ENCODE assay signal across 15 cellular contexts in genomic region chr19:16615788-16616187, GRCh38. TPM values are rescaled to one million over a fixed set of nuclear protein-coding genes. Genes with fewer than 3 reads are reported as not detected.
A peak's percentile ranks its signal among the peaks of the same experiment; 100 is the strongest.
DNase-seq lines count a peak whose midpoint lies in the region; ATAC-seq and TF ChIP-seq lines count a peak whose summit lies in the region.
"Had no signal": no experiment of that assay in that cellular context is flagged by ENCODE, and none has a peak within 500 bp of the region (broad histone marks: within the 10 kb centered on the region; RNA-seq: fewer than 3 reads in every experiment).

No MANE protein-coding gene starts in this region.

- H4K20me1 ChIP-seq in H9 (ENCODE audit: control insufficient read depth, insufficient read depth, insufficient read length) = no peaks in the 10 kb centered on the region

- H3K9me3 Mint-ChIP-seq in CD8-positive, alpha-beta memory T cell = no peaks in the 10 kb centered on the region
- no peaks in the 10 kb centered on the region for H3K9me3 Mint-ChIP-seq in H9
- H3K9me3 Mint-ChIP-seq in WTC11 = no peaks in the 10 kb centered on the region
- H3K9me3 Mint-ChIP-seq: activated CD4-positive, alpha-beta T cell treated with anti-CD3 and anti-CD28 coated beads, Interleukin-2, amount 10 ng/mL, durations not matched to agents 7 days and 5 days; nephron had no signal

- POLR2A ChIA-PET in CD8-positive, alpha-beta memory T cell (lab: Charles Lee) = interaction anchor here (1.0 kb wide), 1 partner anchor 11 kb away, joined by 3 read pairs; no protein-coding TSS in a partner anchor
- POLR2A ChIA-PET in WTC11 (lab: Charles Lee) = no interaction called here

- H3K79me2 ChIP-seq in H9 (ENCODE audit: insufficient read depth, low read length) = peaks cover 55% of the 10 kb centered on the region; the same call in 1 of the 2 replicates
- peaks cover 91% of the 10 kb centered on the region for H3K79me2 ChIP-seq in mesendoderm (ENCODE audit: control insufficient read depth, insufficient read depth, low read length)

- H3K27me3 ChIP-seq in CD8-positive, alpha-beta memory T cell (ENCODE audit: insufficient read depth, low read length, poor library complexity, severe bottlenecking) = no peaks in the 10 kb centered on the region
- H3K27me3 ChIP-seq in H9 (ENCODE audit: insufficient read depth, low read length) (no peaks in the 10 kb centered on the region), mesendoderm (ENCODE audit: insufficient read depth, low read length, poor library complexity) (no peaks in the 10 kb centered on the region)

- H2AFZ ChIP-seq in H9 (ENCODE audit: low read length) = no peak overlapping the region

- WGBS in H9 (ENCODE audit: extremely low coverage, insufficient read length, low lambda C conversion rate) = no CpG with 5 or more reads among the region's 1 CpG
- WGBS in mesendoderm (ENCODE audit: extremely low coverage, insufficient coverage, low lambda C conversion rate) = no CpG with 5 or more reads among the region's 1 CpG

- peaks cover 0 to 4% (median 2%) of the 10 kb centered on the region in 3 donors for H3K36me3 Mint-ChIP-seq in CD8-positive, alpha-beta memory T cell
- no peaks in the 10 kb centered on the region for H3K36me3 Mint-ChIP-seq in H9 (ENCODE audit: insufficient read depth in 1 of 3, low read depth in 3 of 3)
- no peaks in the 10 kb centered on the region for H3K36me3 Mint-ChIP-seq in WTC11

- H3K4me1 Mint-ChIP-seq in CD8-positive, alpha-beta memory T cell = peaks cover 70 to 97% (median 91%) of the 10 kb centered on the region in 3 donors
- peaks cover 26 to 36% of the 10 kb centered on the region in 2 experiments for H3K4me1 Mint-ChIP-seq in H9
- peaks cover 39% of the 10 kb centered on the region for H3K4me1 Mint-ChIP-seq in WTC11

- H4K8ac ChIP-seq in H9 (replicated peaks; ENCODE audit: insufficient read length, low read depth, low read length) (no peak overlapping the region), mesendoderm (ENCODE audit: low read depth, low read length) (no peak overlapping the region)

- CTCF ChIA-PET in CD8-positive, alpha-beta memory T cell (lab: Charles Lee) = no interaction called here
- CTCF ChIA-PET in WTC11 (lab: Charles Lee) = interaction anchor here (1.0 kb wide), 1 partner anchor 88 kb away, joined by 3 read pairs; no protein-coding TSS in a partner anchor

- no peak overlapping the region for H3K18ac ChIP-seq in H9 (ENCODE audit: insufficient read length, low read depth, low read length)
- no peak overlapping the region for H3K18ac ChIP-seq in mesendoderm (ENCODE audit: low read length)

- H2BK5ac ChIP-seq in H9 (ENCODE audit: insufficient read length, low read length) (no peak overlapping the region), mesendoderm (ENCODE audit: low read length) (no peak overlapping the region)

- no peak overlapping the region for H3T11ph ChIP-seq in H9 (ENCODE audit: low read length)

- H3K23ac ChIP-seq in H9 (ENCODE audit: insufficient read length, low read depth, low read length) (no peak overlapping the region), mesendoderm (ENCODE audit: low read length) (no peak overlapping the region)

- peak overlapping the region in 1 of 7 donors; percentile 19 for H3K4me3 Mint-ChIP-seq in CD8-positive, alpha-beta memory T cell
- H3K4me3 Mint-ChIP-seq in H9 (no peak overlapping the region), WTC11 (no peak overlapping the region)
- H3K4me3 Mint-ChIP-seq: activated CD4-positive, alpha-beta T cell treated with anti-CD3 and anti-CD28 coated beads, Interleukin-2, amount 10 ng/mL, durations not matched to agents 7 days and 5 days; nephron had no signal

- H2AK5ac ChIP-seq in H9 (ENCODE audit: insufficient read length, low read length) (no peak overlapping the region), mesendoderm (ENCODE audit: low read length) (no peak overlapping the region)

- peaks cover 47% of the 10 kb centered on the region for H3K4me1 ChIP-seq in CD8-positive, alpha-beta memory T cell (ENCODE audit: insufficient read depth, low read length)
- peaks cover 3% of the 10 kb centered on the region; the same call in 1 of the 2 replicates for H3K4me1 ChIP-seq in H9 (ENCODE audit: insufficient read depth, low read length)
- H3K4me1 ChIP-seq in mesendoderm (ENCODE audit: control insufficient read depth, low read depth, low read length) = peaks cover 6% of the 10 kb centered on the region

- no peak overlapping the region for H2BK120ac ChIP-seq in H9 (ENCODE audit: low read depth, low read length, poor library complexity, severe bottlenecking)
- H2BK120ac ChIP-seq in mesendoderm (ENCODE audit: low read depth, low read length) = no peak overlapping the region

- no peak overlapping the region for H3K14ac ChIP-seq in H9 (ENCODE audit: insufficient read depth, low read length)

- TF ChIP-seq CTCF in H9 (conservative IDR thresholded peaks at IDR 0.05) = no peak
- TF ChIP-seq CTCF in WTC11 (IDR thresholded peaks at IDR 0.05) = no peak

- H3K9me3 ChIP-seq in CD8-positive, alpha-beta memory T cell (ENCODE audit: low read length) = no peaks in the 10 kb centered on the region
- H3K9me3 ChIP-seq in H9 (ENCODE audit: control insufficient read depth, low read depth, low read length) = no peaks in the 10 kb centered on the region

- ATAC-seq in WTC11 (peak; percentile 84), GM21786 (IDR thresholded peaks at IDR 0.05; ENCODE audit: unreplicated experiment) (no peak), GM21737 (IDR thresholded peaks at IDR 0.05; ENCODE audit: unreplicated experiment) (no peak)

- H3K79me1 ChIP-seq in H9 (ENCODE audit: insufficient read depth, low read depth, low read length, poor library complexity, severe bottlenecking) (peaks cover 16% of the 10 kb centered on the region), mesendoderm (ENCODE audit: low read length) (peaks cover 73% of the 10 kb centered on the region)

- peak overlapping the region in 5 of 8 donors; percentile 45 to 74 (median 56) for H3K27ac Mint-ChIP-seq in CD8-positive, alpha-beta memory T cell
- no peak overlapping the region; a peak in 1 of 7 replicates for H3K27ac Mint-ChIP-seq in H9
- no peak overlapping the region for H3K27ac Mint-ChIP-seq in WTC11

- H3K4me2 ChIP-seq in H9 (ENCODE audit: insufficient read depth, insufficient read length, low read length) (no peak overlapping the region), mesendoderm (ENCODE audit: low read length) (no peak overlapping the region)

- H2BK20ac ChIP-seq in H9 (ENCODE audit: low read depth, low read length, poor library complexity, severe bottlenecking) = no peak overlapping the region

- H3K23me2 ChIP-seq in H9 (ENCODE audit: insufficient read length, low read depth, low read length, poor library complexity, severe bottlenecking) = no peaks in the 10 kb centered on the region

- no peak overlapping the region for H4K5ac ChIP-seq in H9 (ENCODE audit: insufficient read length, low read depth, low read length)
- no peak overlapping the region for H4K5ac ChIP-seq in mesendoderm (ENCODE audit: low read length)

- H4K91ac ChIP-seq in H9 (ENCODE audit: insufficient read length, low read depth, low read length) = no peak overlapping the region

- peaks cover 0 to 4% of the 10 kb centered on the region in 2 donors for H3K27me3 Mint-ChIP-seq in CD8-positive, alpha-beta memory T cell
- H3K27me3 Mint-ChIP-seq in H9 (ENCODE audit: low read depth) (no peaks in the 10 kb centered on the region; the same call in 1 of the 2 replicates), WTC11 (ENCODE audit: low read depth) (no peaks in the 10 kb centered on the region)
- H3K27me3 Mint-ChIP-seq: activated CD4-positive, alpha-beta T cell treated with anti-CD3 and anti-CD28 coated beads, Interleukin-2, amount 10 ng/mL, durations not matched to agents 7 days and 5 days had no signal

- H3K4ac ChIP-seq in H9 (ENCODE audit: low read depth, low read length) = no peak overlapping the region
- no peak overlapping the region for H3K4ac ChIP-seq in mesendoderm (ENCODE audit: low read depth, low read length)

- no peak for DNase-seq in CD8-positive, alpha-beta memory T cell
- peak; percentile 41 for DNase-seq in H9
- no peak for DNase-seq in WTC11 (ENCODE audit: low spot score)
- peak; percentile 47 for DNase-seq in mesendoderm
- DNase-seq in stimulated activated CD4-positive, alpha-beta T cell treated with anti-CD3 and anti-CD28 coated beads, Interleukin-4, amount 100 ng/mL, for 24 hours = no peak
- DNase-seq: activated CD4-positive, alpha-beta T cell treated with anti-CD3 and anti-CD28 coated beads, Interleukin-2, amount 10 ng/mL, durations not matched to agents 7 days and 5 days; DND-41; mammary epithelial cell; NCI-H1048; NK-92 treated with Interleukin-12 subunit alpha and Interleukin-12 subunit beta, amount 100 ng/mL, for 24 hours; retina had no signal

- no peak overlapping the region for H3K4me3 ChIP-seq in CD8-positive, alpha-beta memory T cell (ENCODE audit: low read length)
- H3K4me3 ChIP-seq in mesendoderm (ENCODE audit: low read length) = no peak overlapping the region

- H3K9ac ChIP-seq in H9 (ENCODE audit: extremely low read depth, insufficient read length, low read length) (no peak overlapping the region), mesendoderm (ENCODE audit: low read length) (no peak overlapping the region)

- H3K56ac ChIP-seq in H9 (ENCODE audit: insufficient read length, low read depth, low read length) (no peak overlapping the region), mesendoderm (ENCODE audit: low read length) (no peak overlapping the region)

- H2BK12ac ChIP-seq in H9 (ENCODE audit: insufficient read length, low read depth, low read length) = no peak overlapping the region

- H3K27ac ChIP-seq in CD8-positive, alpha-beta memory T cell (ENCODE audit: low read depth, low read length) = no peak overlapping the region
- H3K27ac ChIP-seq in H9 (ENCODE audit: insufficient read length, low read depth, low read length) (no peak overlapping the region), mesendoderm (ENCODE audit: low read depth, low read length) (no peak overlapping the region)
- H3K27ac ChIP-seq: epithelial cell of prostate had no signal

- H2BK15ac ChIP-seq in H9 (ENCODE audit: low read depth, low read length) (no peak overlapping the region), mesendoderm (replicated peaks; ENCODE audit: low read depth) (no peak overlapping the region)

- H3K36me3 ChIP-seq in CD8-positive, alpha-beta memory T cell (ENCODE audit: insufficient read depth, low read length) = no peaks in the 10 kb centered on the region
- H3K36me3 ChIP-seq in mesendoderm (ENCODE audit: control insufficient read depth, insufficient read depth, low read length) = no peaks in the 10 kb centered on the region

RNA-seq across cellular contexts. Expression of gene MED26, which starts 12.2 kb away (rescaled TPM):
- 10 to 100 TPM; 14.7 to 17.1 TPM for total RNA-seq in CD8-positive, alpha-beta memory T cell
- polyA plus RNA-seq in CD8-positive, alpha-beta memory T cell = 3.1 TPM
- total RNA-seq in H9 (2021) (11.4 and 13.0 TPM in 2 replicates), WTC11 (2021) (11.7 to 14.2 TPM (median 12.3 TPM) in 3 replicates)
- polyA plus RNA-seq in mesendoderm (2013, experiment 1 of 2) = 7.8 TPM
- 7.7 TPM for polyA plus RNA-seq in mesendoderm (2013, experiment 2 of 2)

RNA-seq across cellular contexts. Expression of gene SLC35E1, which starts 43.6 kb away (rescaled TPM):
- total RNA-seq in CD8-positive, alpha-beta memory T cell = 10 to 100 TPM; 41.9 to 43.8 TPM
- polyA plus RNA-seq in CD8-positive, alpha-beta memory T cell = 30.6 TPM
- total RNA-seq in H9 (2021) = 34.0 and 35.8 TPM in 2 replicates
- total RNA-seq in WTC11 (2021) = 27.5 to 28.5 TPM (median 28.0 TPM) in 3 replicates
- 29.4 TPM for polyA plus RNA-seq in mesendoderm (2013, experiment 1 of 2)
- polyA plus RNA-seq in mesendoderm (2013, experiment 2 of 2) = 32.0 TPM

RNA-seq across cellular contexts. Expression of gene SMIM7, which starts 44.2 kb away (rescaled TPM):
- total RNA-seq in CD8-positive, alpha-beta memory T cell = 10 to 100 TPM; 61.7 to 64.5 TPM
- 64.5 TPM for polyA plus RNA-seq in CD8-positive, alpha-beta memory T cell
- total RNA-seq in H9 (2021) = 74.2 and 77.6 TPM in 2 replicates
- 54.3 to 55.9 TPM (median 55.6 TPM) in 3 replicates for total RNA-seq in WTC11 (2021)
- 52.5 TPM for polyA plus RNA-seq in mesendoderm (2013, experiment 1 of 2)
- polyA plus RNA-seq in mesendoderm (2013, experiment 2 of 2) = 49.0 TPM

RNA-seq across cellular contexts. Expression of gene TMEM38A, which starts 45.2 kb away (rescaled TPM):
- under 1 TPM; 0.50 to 0.60 TPM for total RNA-seq in CD8-positive, alpha-beta memory T cell
- not detected for polyA plus RNA-seq in CD8-positive, alpha-beta memory T cell
- total RNA-seq in H9 (2021) = 7.4 and 8.3 TPM in 2 replicates
- total RNA-seq in WTC11 (2021) = 9.5 to 11.1 TPM (median 10.9 TPM) in 3 replicates
- polyA plus RNA-seq in mesendoderm (2013, experiment 1 of 2) = 0.81 TPM
- polyA plus RNA-seq in mesendoderm (2013, experiment 2 of 2) = 0.64 TPM

Comparison
In these comparisons a context has a peak if more than half of its experiments do, and no peak if none do; other contexts are left out.
1. DNase-seq: peak in H9 (single experiment) and mesendoderm (single experiment); none in CD8-positive, alpha-beta memory T cell (0 of 5), WTC11 (single experiment) and stimulated activated CD4-positive, alpha-beta T cell treated with anti-CD3 and anti-CD28 coated beads, Interleukin-4, amount 100 ng/mL, for 24 hours (single experiment).
2. H3K27ac Mint-ChIP-seq: peak in CD8-positive, alpha-beta memory T cell (5 of 8); none in H9 (0 of 3) and WTC11 (single experiment).